In genomic region chr7:51022821-51023220, GRCh38 we compare ENCODE assay signal across 22 cellular contexts.
"Had no signal": no experiment of that assay in that cellular context is flagged by ENCODE, and none has a peak within 500 bp of the region (broad histone marks: within the 10 kb centered on the region; RNA-seq: fewer than 3 reads in every experiment).

No MANE protein-coding gene starts in this region.

- ATAC-seq: HepG2 had no signal

- H3K27ac ChIP-seq: SJSA1, SK-N-MC had no signal

- H3K27me3 ChIP-seq: MG63, SJSA1 had no signal

- H3K4me3 ChIP-seq: MG63, SJSA1, SK-N-MC had no signal

- H3K36me3 ChIP-seq: MG63, SJSA1 had no signal

- H3K9me3 ChIP-seq: MG63, SJSA1 had no signal

- H3K4me1 ChIP-seq: SJSA1 had no signal

- DNase-seq: Karpas-422, KG1, MG63, NCI-H1092, NCI-H1105 treated with DMSO at 0.1 percent for 48 hours, NCI-H1417 treated with DMSO at 0.1 percent for 48 hours, NCI-H187, NCI-H2029, NCI-H2081 treated with DMSO at 0.1 percent for 48 hours, NCI-H2171, NCI-H226, NCI-H446, NCI-H510A, NCI-H524 treated with DMSO at 0.1 percent for 48 hours, NCI-H69, NCI-H774, Right ventricle myocardium superior, RPMI8226, SIG-M5 had no signal
